ENCODE assay signal across 8 cellular contexts in genomic region chr2:43609304-43609883, GRCh38. TPM values are rescaled to one million over a fixed set of nuclear protein-coding genes. Genes with fewer than 3 reads are reported as not detected.
DNase-seq lines count a peak whose midpoint lies in the region; ATAC-seq and TF ChIP-seq lines count a peak whose summit lies in the region.

No MANE protein-coding gene starts in this region.

- intact Hi-C loops in A673 (cut with micrococcal nuclease; ENCODE audit: unreplicated experiment) (no loop called here), left colon (cut with DNase I, micrococcal nuclease) (no loop called here)

- TF ChIP-seq CTCF in A673 (conservative IDR thresholded peaks at IDR 0.05; ENCODE audit: low read depth, low read length), result peak; percentile 80
- peak; percentile 68 for TF ChIP-seq CTCF in thoracic aorta (IDR thresholded peaks at IDR 0.05)

- H3K36me3 ChIP-seq in A673 (ENCODE audit: insufficient read depth, low read length, poor library complexity, severe bottlenecking) (no peaks in the 10 kb centered on the region), SJCRH30 (no peaks in the 10 kb centered on the region), thoracic aorta (no peaks in the 10 kb centered on the region)

- no peak overlapping the region for H3K27ac ChIP-seq in A673 (ENCODE audit: low read depth, low read length, poor library complexity, severe bottlenecking)
- no peak overlapping the region for H3K27ac ChIP-seq in SJCRH30
- no peak overlapping the region for H3K27ac ChIP-seq in thoracic aorta

- POLR2A ChIA-PET in A673 (lab: Charles Lee; ENCODE audit: low non-redundant PET), result no interaction called here

- BruUV-seq in A673 (replicated peaks; lab: Mats Ljungman, UMichigan), result no TSS peak

- ATAC-seq in left colon (peak; percentile 80), thoracic aorta (ENCODE audit: insufficient number of reproducible peaks, low FRiP score, low read depth) (peak; percentile 66)

- H3K4me3 ChIP-seq in A673 (ENCODE audit: low read depth, low read length, poor library complexity, severe bottlenecking), result no peak overlapping the region
- no peak overlapping the region for H3K4me3 ChIP-seq in SJCRH30
- H3K4me3 ChIP-seq in thoracic aorta, result no peak overlapping the region

- H3K4me1 ChIP-seq in A673 (ENCODE audit: insufficient read depth, low read length, poor library complexity, severe bottlenecking), result no peaks in the 10 kb centered on the region
- H3K4me1 ChIP-seq in SJCRH30, result peaks cover 11% of the 10 kb centered on the region; the same call in 1 of the 2 replicates
- H3K4me1 ChIP-seq in thoracic aorta (ENCODE audit: control insufficient read depth in 1 of 2, low read depth in 2 of 2), result no peaks in the 10 kb centered on the region

- no peaks in the 10 kb centered on the region for H3K27me3 ChIP-seq in A673 (replicated peaks; ENCODE audit: insufficient read depth, low read depth, low read length, poor library complexity)
- no peaks in the 10 kb centered on the region for H3K27me3 ChIP-seq in SJCRH30
- H3K27me3 ChIP-seq in thoracic aorta (replicated peaks; ENCODE audit: insufficient read depth), result no peaks in the 10 kb centered on the region

- DNase-seq in A673 (ENCODE audit: low spot score) (peak; percentile 66), ELR (ENCODE audit: low read depth) (peak; percentile 72), KBM-7 (peak; percentile 37), SJCRH30 (peak; percentile 52 to 87), cerebellar cortex (ENCODE audit: low spot score) (peak; percentile 69), left colon (peak in 1 of 2 donors; percentile 19), thoracic aorta (ENCODE audit: low spot score) (no peak), NCI-H187 treated with DMSO at 0.1 percent for 48 hours (lab: John Stamatoyannopoulos, UW) (no peak)

- no peaks in the 10 kb centered on the region for H3K9me3 ChIP-seq in A673 (ENCODE audit: low read depth, low read length, poor library complexity, severe bottlenecking)
- H3K9me3 ChIP-seq in SJCRH30 (replicated peaks), result no peaks in the 10 kb centered on the region
- no peaks in the 10 kb centered on the region for H3K9me3 ChIP-seq in thoracic aorta

- CTCF ChIA-PET in A673 (lab: Charles Lee), result interaction anchor here (0.6 kb wide), 1 partner anchor 26 kb away, joined by 8 read pairs; no protein-coding TSS in a partner anchor

- in situ Hi-C loops in KBM-7 (cut with MboI; ENCODE audit: low pct_unique_long_range_greater_than_20kb, low sequenced_read_pairs), result loop anchor here (25.0 kb wide), 1 partner anchor 278 kb away; no protein-coding TSS in a partner anchor

RNA-seq across cellular contexts. Expression of gene THADA, which starts 13.6 kb away (rescaled TPM):
- total RNA-seq in A673 (2021) (35.1 and 39.7 TPM in 2 replicates), left colon (10 to 100 TPM; 18.7 to 20.3 TPM), thoracic aorta (10 to 100 TPM; 33.3 to 46.6 TPM)
- 32.5 and 35.7 TPM in 2 replicates for total RNA-seq in SJCRH30 (2014; rRNA removed; shearing (Covaris generic))

RNA-seq across cellular contexts. Expression of gene PLEKHH2, which starts 27.7 kb away (rescaled TPM):
- 2.2 and 4.7 TPM in 2 replicates for total RNA-seq in A673 (2021)
- 5.4 and 7.1 TPM in 2 replicates for total RNA-seq in SJCRH30 (2014; rRNA removed; shearing (Covaris generic))
- total RNA-seq in left colon, result 1 to 10 TPM; 3.9 to 8.3 TPM
- 10 to 100 TPM; 23.3 to 29.5 TPM for total RNA-seq in thoracic aorta

Comparison
In these comparisons a context has a peak if more than half of its experiments do, and no peak if none do; other contexts are left out.
1. DNase-seq: peak in A673 (single experiment), ELR (single experiment), KBM-7 (single experiment), SJCRH30 (2 of 2) and cerebellar cortex (single experiment); none in thoracic aorta (single experiment) and NCI-H187 treated with DMSO at 0.1 percent for 48 hours (single experiment).